ENCODE assay signal across 30 cellular contexts in genomic region chr3:57731311-57731710, GRCh38.
"Had no signal": no experiment of that assay in that cellular context is flagged by ENCODE, and none has a peak within 500 bp of the region (broad histone marks: within the 10 kb centered on the region; RNA-seq: fewer than 3 reads in every experiment).

No MANE protein-coding gene starts in this region.

- H3K4me1 ChIP-seq: neural progenitor cell, sigmoid colon, testis, uterus had no signal

- H3K79me2 ChIP-seq: hepatocyte had no signal

- H3K4me3 ChIP-seq: hepatocyte, left lung, neural progenitor cell, sigmoid colon, spleen, testis, uterus had no signal

- H3K27me3 ChIP-seq: brain microvascular endothelial cell, hepatocyte, left lung, neural progenitor cell, sigmoid colon, spleen, testis, uterus had no signal

- H3K4me2 ChIP-seq: hepatocyte, neural progenitor cell had no signal

- H2AFZ ChIP-seq: hepatocyte, neural progenitor cell had no signal

- H3K9me3 ChIP-seq: left lung, sigmoid colon, spleen, testis, uterus had no signal

- H3K36me3 ChIP-seq: brain microvascular endothelial cell, left lung, neural progenitor cell, sigmoid colon, spleen, uterus, WERI-Rb-1 had no signal

- ATAC-seq: activated CD8-positive, alpha-beta memory T cell treated with anti-CD3 and anti-CD28 coated beads, Interleukin-2, amount 10 ng/mL, durations not matched to agents 7 days and 5 days; activated CD8-positive, alpha-beta T cell treated with anti-CD3 and anti-CD28 coated beads for 36 hours; activated naive CD8-positive, alpha-beta T cell treated with anti-CD3 and anti-CD28 coated beads, Interleukin-2, amount 50 U/mL, for 24 hours; effector memory CD8-positive, alpha-beta T cell; esophagus mucosa; left lung; naive thymus-derived CD4-positive, alpha-beta T cell had no signal

- H3K27ac ChIP-seq: brain microvascular endothelial cell, hepatocyte, left lung, neural progenitor cell, sigmoid colon, spleen, testis, uterus, WERI-Rb-1 had no signal

- DNase-seq: activated CD4-positive, alpha-beta T cell treated with anti-CD3 and anti-CD28 coated beads, Interleukin-2, amount 10 ng/mL, durations not matched to agents 7 days and 5 days; activated CD4-positive, CD25-positive, alpha-beta regulatory T cell treated with anti-CD3 and anti-CD28 coated beads, Interleukin-2, amount 50 U/mL, for 72 hours; activated CD8-positive, alpha-beta memory T cell treated with anti-CD3 and anti-CD28 coated beads, Interleukin-2, amount 10 ng/mL, durations not matched to agents 7 days and 5 days; activated CD8-positive, alpha-beta T cell treated with anti-CD3 and anti-CD28 coated beads for 36 hours; activated effector memory CD4-positive, alpha-beta T cell treated with anti-CD3 and anti-CD28 coated beads, Interleukin-2, amount 50 U/mL, for 16 hours; activated naive CD4-positive, alpha-beta T cell treated with anti-CD3 and anti-CD28 coated beads, Interleukin-2, amount 50 U/mL, for 16 hours; activated naive CD8-positive, alpha-beta T cell treated with anti-CD3 and anti-CD28 coated beads, Interleukin-2, amount 50 U/mL, for 24 hours; activated T-cell treated with anti-CD3 and anti-CD28 coated beads for 4 hours; aorta; brain microvascular endothelial cell; caudate nucleus; effector memory CD8-positive, alpha-beta T cell; foreskin melanocyte; glutamatergic neuron; immature natural killer cell; kidney glomerular epithelial cell; left lung; naive thymus-derived CD4-positive, alpha-beta T cell; posterior cingulate gyrus; sigmoid colon; spleen; stimulated activated CD4-positive, alpha-beta T cell treated with anti-CD3 and anti-CD28 coated beads, Interleukin-4, amount 100 ng/mL, for 1 hour; stimulated activated naive CD4-positive, alpha-beta T cell; testis; trophoblast cell; uterus; WERI-Rb-1 had no signal

- H3K9ac ChIP-seq: neural progenitor cell had no signal
